1 cellular context compared by ENCODE assay signal in genomic region chr9:87498046-87498815, GRCh38.
TF ChIP-seq lines count a peak whose summit lies in the region.

No MANE protein-coding gene starts in this region.

TF ChIP-seq in A549, 52 proteins besides CTCF, POLR2A, EP300 and RAD21 (continued from another document):
- TF ChIP-seq E2F6 (IDR thresholded peaks at IDR 0.05; ENCODE audit: borderline replicate concordance, low read depth) = 0 out of 2 replicates have a peak, but pooled peaks have one; percentile 28
